8 cellular contexts compared by ENCODE assay signal in the genomic region with DNA sequence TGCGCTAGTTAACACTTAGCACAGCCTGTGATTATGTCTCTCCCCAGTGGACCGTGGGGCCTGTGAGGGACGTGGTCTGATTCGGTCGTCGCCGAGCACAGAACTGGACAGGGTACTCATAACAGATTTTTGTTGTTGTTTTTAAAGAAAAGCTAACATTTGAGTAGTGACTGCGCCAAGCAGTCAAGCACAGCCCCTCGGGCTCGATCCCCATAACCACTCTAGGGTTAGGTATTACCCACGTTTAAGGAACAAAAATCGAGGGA. TPM values are rescaled to one million over a fixed set of nuclear protein-coding genes. Genes with fewer than 3 reads are reported as not detected.
DNase-seq lines count a peak whose midpoint lies in the region; ATAC-seq and TF ChIP-seq lines count a peak whose summit lies in the region.

No MANE protein-coding gene starts in this region.

- H3K4me3 ChIP-seq in BJ (ENCODE audit: low read depth, low read length): peak overlapping the region; percentile 70
- H3K4me3 ChIP-seq in KMS-11 (IDR thresholded peaks at IDR 0.05; ENCODE audit: insufficient read depth, low read depth, low read length): no peak overlapping the region
- peak overlapping the region; percentile 95 for H3K4me3 ChIP-seq in coronary artery

- H3K27ac Mint-ChIP-seq in nephron: peak overlapping the region; percentile 96 to 99 (median 99)

- CTCF ChIA-PET in BJ (lab: Yijun Ruan, JAX): interaction anchor here (0.6 to 1.9 kb wide), 3 partner anchors 26 to 379 kb away, joined by 3 to 5 read pairs (median 3); no protein-coding TSS in a partner anchor

- H4K20me1 ChIP-seq in KMS-11 (ENCODE audit: insufficient read depth): no peaks in the 10 kb centered on the region

- ATAC-seq in HG02981 (IDR thresholded peaks at IDR 0.05; ENCODE audit: unreplicated experiment): no peak
- ATAC-seq in GM19397 (IDR thresholded peaks at IDR 0.05; ENCODE audit: unreplicated experiment): no peak
- no peak for ATAC-seq in HG03135 (IDR thresholded peaks at IDR 0.05; ENCODE audit: unreplicated experiment)

- H3K27ac ChIP-seq in KMS-11: no peak overlapping the region
- H3K27ac ChIP-seq in coronary artery: peak overlapping the region; percentile 98 to 99

- H2AFZ ChIP-seq in KMS-11 (ENCODE audit: low read depth): peak overlapping the region; percentile 92; the same call in 1 of the 2 replicates

- H3K9ac ChIP-seq in KMS-11: peak overlapping the region; percentile 94; the same call in 1 of the 2 replicates

- H3K4me1 ChIP-seq in KMS-11 (ENCODE audit: low read depth, poor library complexity, severe bottlenecking): peaks cover 59% of the 10 kb centered on the region

- H3K4me3 Mint-ChIP-seq in nephron: peak overlapping the region; percentile 89 to 94 (median 91)

- POLR2A ChIA-PET in BJ (lab: Charles Lee): interaction anchor here (0.8 kb wide), 2 partner anchors 19 to 27 kb away, joined by 3 to 4 read pairs; a partner anchor contains a TSS

- TF ChIP-seq CTCF in BJ (IDR thresholded peaks at IDR 0.05; ENCODE audit: insufficient read depth, low read depth, low read length) (no peak), KMS-11 (conservative IDR thresholded peaks at IDR 0.05; ENCODE audit: low read depth, low read length) (no peak), coronary artery (IDR thresholded peaks at IDR 0.05) (no peak), nephron (IDR thresholded peaks at IDR 0.05; ENCODE audit: unreplicated experiment in 3 of 3) (no peak)

- H3K27me3 ChIP-seq in BJ (ENCODE audit: control insufficient read depth, insufficient read depth, low read length): no peaks in the 10 kb centered on the region
- H3K27me3 ChIP-seq in KMS-11 (ENCODE audit: insufficient read depth, low read depth): no peaks in the 10 kb centered on the region

- H3K79me2 ChIP-seq in KMS-11 (ENCODE audit: insufficient read depth, low read depth): peaks cover 35% of the 10 kb centered on the region

- peaks cover 15% of the 10 kb centered on the region for H3K9me3 Mint-ChIP-seq in nephron

- H3K36me3 ChIP-seq in BJ (ENCODE audit: control insufficient read depth, insufficient read depth, low read length) (peaks cover 8% of the 10 kb centered on the region), KMS-11 (ENCODE audit: insufficient read depth) (no peaks in the 10 kb centered on the region)

- peaks cover 35% of the 10 kb centered on the region for H3K36me3 Mint-ChIP-seq in nephron (ENCODE audit: low read depth)

- DNase-seq in BJ (ENCODE audit: low read depth) (no peak), coronary artery (ENCODE audit: low spot score) (no peak)
- no peak for DNase-seq in activated CD4-positive, alpha-beta T cell treated with anti-CD3 and anti-CD28 coated beads for 4 hours

- peaks cover 23% of the 10 kb centered on the region for H3K4me1 Mint-ChIP-seq in nephron

- H3K27me3 Mint-ChIP-seq in nephron (ENCODE audit: low read depth): no peaks in the 10 kb centered on the region

- H3K4me2 ChIP-seq in KMS-11: peak overlapping the region; percentile 58; the same call in 1 of the 2 replicates

RNA-seq across cellular contexts. Expression of a gene that starts 0.8 kb away (rescaled TPM):
- 30.7 and 67.6 TPM in 2 replicates for polyA plus RNA-seq in BJ (2011; rRNA removed)
- polyA minus RNA-seq in BJ (2011; rRNA and poly(A)+ RNA removed): 72.9 and 94.6 TPM in 2 replicates

RNA-seq across cellular contexts. Expression of a gene that starts 17.2 kb away (rescaled TPM):
- 14.6 and 28.9 TPM in 2 replicates for polyA plus RNA-seq in BJ (2011; rRNA removed)
- 14.1 and 19.1 TPM in 2 replicates for polyA minus RNA-seq in BJ (2011; rRNA and poly(A)+ RNA removed)

RNA-seq across cellular contexts. Expression of a gene that starts 27.0 kb away (rescaled TPM):
- polyA plus RNA-seq in BJ (2011; rRNA removed): 40.5 and 42.0 TPM in 2 replicates
- polyA minus RNA-seq in BJ (2011; rRNA and poly(A)+ RNA removed): 17.5 and 21.6 TPM in 2 replicates

RNA-seq across cellular contexts. Expression of a gene that starts 27.3 kb away (rescaled TPM):
- polyA plus RNA-seq in BJ (2011; rRNA removed): 17.6 and 26.7 TPM in 2 replicates
- 20.6 and 23.7 TPM in 2 replicates for polyA minus RNA-seq in BJ (2011; rRNA and poly(A)+ RNA removed)

RNA-seq across cellular contexts. Expression of a gene that starts 32.1 kb away (rescaled TPM):
- polyA plus RNA-seq in BJ (2011; rRNA removed): 12.3 and 27.7 TPM in 2 replicates
- 20.0 and 34.8 TPM in 2 replicates for polyA minus RNA-seq in BJ (2011; rRNA and poly(A)+ RNA removed)
